ENCODE assay signal across 14 cellular contexts in genomic region chr9:22029231-22029630, GRCh38. TPM values are rescaled to one million over a fixed set of nuclear protein-coding genes. Genes with fewer than 3 reads are reported as not detected.
DNase-seq lines count a peak whose midpoint lies in the region; ATAC-seq and TF ChIP-seq lines count a peak whose summit lies in the region.
"Had no signal": no experiment of that assay in that cellular context is flagged by ENCODE, and none has a peak within 500 bp of the region (broad histone marks: within the 10 kb centered on the region; RNA-seq: fewer than 3 reads in every experiment).

No MANE protein-coding gene starts in this region.

- H3K27me3 ChIP-seq in KMS-11 (ENCODE audit: insufficient read depth, low read depth) (no peaks in the 10 kb centered on the region), RWPE2 (ENCODE audit: insufficient read depth, poor library complexity, severe bottlenecking) (no peaks in the 10 kb centered on the region), mesenchymal stem cell (ENCODE audit: control insufficient read depth in 1 of 2, insufficient read depth in 1 of 2, low read length in 2 of 2) (no peaks in the 10 kb centered on the region), prostate gland (replicated peaks; ENCODE audit: insufficient read depth) (no peaks in the 10 kb centered on the region)
- H3K27me3 ChIP-seq: BE2C had no signal

- H3K14ac ChIP-seq in mesenchymal stem cell (ENCODE audit: low read length in 2 of 2), result no peak overlapping the region

- WGBS in mesenchymal stem cell, result 85% methylated on average over 4 of the region's 4 CpGs
- 77% methylated on average over 4 of the region's 4 CpGs for WGBS in prostate gland

- DNase-seq in RWPE2 (ENCODE audit: low spot score), result no peak
- DNase-seq in mesenchymal stem cell, result no peak
- DNase-seq in NCI-H774 (lab: John Stamatoyannopoulos, UW), result no peak
- no peak for DNase-seq in prostate gland (ENCODE audit: low spot score)
- no peak for DNase-seq in iPS-NIHi7 (ENCODE audit: extremely low spot score)
- DNase-seq: BE2C; Caco-2; CD8-positive, alpha-beta memory T cell; DND-41; GDM1; HCEC 1CT had no signal

- H3K4ac ChIP-seq in mesenchymal stem cell (ENCODE audit: low read depth in 1 of 2, low read length in 2 of 2), result no peak overlapping the region

- H2AFZ ChIP-seq in KMS-11 (ENCODE audit: low read depth), result no peak overlapping the region
- H2AFZ ChIP-seq in mesenchymal stem cell (ENCODE audit: low read depth, low read length), result no peak overlapping the region

- H3K4me1 ChIP-seq in KMS-11 (ENCODE audit: low read depth, poor library complexity, severe bottlenecking) (peaks cover 71% of the 10 kb centered on the region), RWPE2 (ENCODE audit: insufficient read depth, poor library complexity, severe bottlenecking) (peaks cover 40% of the 10 kb centered on the region), mesenchymal stem cell (ENCODE audit: control insufficient read depth, insufficient read depth, low read depth, low read length) (peaks cover 2% of the 10 kb centered on the region), prostate gland (replicated peaks) (no peaks in the 10 kb centered on the region)
- H3K4me1 ChIP-seq: A549, BE2C had no signal

- H3K9me3 ChIP-seq in RWPE2 (ENCODE audit: severe bottlenecking) (no peaks in the 10 kb centered on the region), mesenchymal stem cell (ENCODE audit: control insufficient read depth, low read length) (no peaks in the 10 kb centered on the region), prostate gland (no peaks in the 10 kb centered on the region)
- H3K9me3 ChIP-seq: A549, BE2C, Caco-2 had no signal

- H4K91ac ChIP-seq in mesenchymal stem cell (ENCODE audit: low read length), result peak overlapping the region; percentile 48

- H3K9ac ChIP-seq in KMS-11, result no peak overlapping the region
- no peak overlapping the region for H3K9ac ChIP-seq in mesenchymal stem cell (ENCODE audit: low read length)

- peak overlapping the region; percentile 89 for H2BK120ac ChIP-seq in mesenchymal stem cell (ENCODE audit: low read depth, low read length)

- no peak overlapping the region for H2BK5ac ChIP-seq in mesenchymal stem cell (ENCODE audit: low read depth, low read length, poor library complexity, severe bottlenecking)

- H3K27ac ChIP-seq in KMS-11 (no peak overlapping the region), RWPE2 (ENCODE audit: poor library complexity, severe bottlenecking) (peak overlapping the region; percentile 83), mesenchymal stem cell (ENCODE audit: low read length, poor library complexity, severe bottlenecking) (no peak overlapping the region), prostate gland (no peak overlapping the region)
- H3K27ac ChIP-seq: A549 had no signal

- H3K79me2 ChIP-seq in KMS-11 (ENCODE audit: insufficient read depth, low read depth), result no peaks in the 10 kb centered on the region

- no peak overlapping the region for H3K4me3 ChIP-seq in KMS-11 (IDR thresholded peaks at IDR 0.05; ENCODE audit: insufficient read depth, low read depth, low read length)
- no peak overlapping the region for H3K4me3 ChIP-seq in RWPE2 (ENCODE audit: severe bottlenecking)
- H3K4me3 ChIP-seq in mesenchymal stem cell (ENCODE audit: insufficient read depth in 1 of 2, low read depth in 1 of 2, low read length in 2 of 2), result no peak overlapping the region
- no peak overlapping the region for H3K4me3 ChIP-seq in prostate gland
- H3K4me3 ChIP-seq: A549 had no signal

- no peaks in the 10 kb centered on the region for H4K20me1 ChIP-seq in KMS-11 (ENCODE audit: insufficient read depth)

- H3K79me1 ChIP-seq in mesenchymal stem cell (replicated peaks; ENCODE audit: low read length, poor library complexity, severe bottlenecking), result peaks cover 24% of the 10 kb centered on the region

- H3K36me3 ChIP-seq in KMS-11 (ENCODE audit: insufficient read depth), result no peaks in the 10 kb centered on the region
- H3K36me3 ChIP-seq in RWPE2 (ENCODE audit: low read depth), result peaks cover 11% of the 10 kb centered on the region
- H3K36me3 ChIP-seq in mesenchymal stem cell (ENCODE audit: control insufficient read depth in 1 of 2, insufficient read depth in 2 of 2, low read depth in 1 of 2, low read length in 2 of 2), result peaks cover 8 to 10% of the 10 kb centered on the region in 2 experiments
- H3K36me3 ChIP-seq in prostate gland, result no peaks in the 10 kb centered on the region
- H3K36me3 ChIP-seq: BE2C had no signal

- H3K18ac ChIP-seq in mesenchymal stem cell (ENCODE audit: low read depth in 1 of 2, low read length in 2 of 2), result no peak overlapping the region

- no peak for TF ChIP-seq CTCF in KMS-11 (conservative IDR thresholded peaks at IDR 0.05; ENCODE audit: low read depth, low read length)
- TF ChIP-seq CTCF in RWPE2 (IDR thresholded peaks at IDR 0.05; ENCODE audit: poor library complexity, severe bottlenecking), result no peak
- TF ChIP-seq CTCF in prostate gland (IDR thresholded peaks at IDR 0.05), result no peak

- ATAC-seq in RWPE2 (ENCODE audit: low read depth), result no peak
- ATAC-seq: A549 had no signal

- no peak overlapping the region for H3K23ac ChIP-seq in mesenchymal stem cell (ENCODE audit: low read length in 2 of 2)

- H4K8ac ChIP-seq in mesenchymal stem cell (ENCODE audit: low read length), result no peak overlapping the region

- intact Hi-C loops in prostate gland (cut with DNase I), result no loop called here

- TF ChIP-seq POLR2A in prostate gland (IDR thresholded peaks at IDR 0.05), result no peak

- no peak overlapping the region for H2AK5ac ChIP-seq in mesenchymal stem cell (ENCODE audit: low read length, severe bottlenecking)

- H2BK12ac ChIP-seq in mesenchymal stem cell (ENCODE audit: low read length in 2 of 2), result no peak overlapping the region

- H3K4me2 ChIP-seq in KMS-11 (peak overlapping the region; percentile 84; the same call in 1 of the 2 replicates), mesenchymal stem cell (ENCODE audit: low read length, poor library complexity, severe bottlenecking) (no peak overlapping the region)
- H3K4me2 ChIP-seq: A549 had no signal

- no peak overlapping the region for H2BK15ac ChIP-seq in mesenchymal stem cell (ENCODE audit: low read depth, poor library complexity, severe bottlenecking)

RNA-seq across cellular contexts. Expression of gene CDKN2B, which starts 20.1 kb away (rescaled TPM):
- polyA plus RNA-seq in mesenchymal stem cell (2013, experiment 1 of 2), result 36.2 TPM
- 34.9 TPM for polyA plus RNA-seq in mesenchymal stem cell (2013, experiment 2 of 2)
- 1 to 10 TPM; 5.4 to 8.8 TPM for total RNA-seq in prostate gland
- total RNA-seq: H4 had no signal
- polyA plus RNA-seq: A549 had no signal

RNA-seq across cellular contexts. Expression of gene CDKN2B-AS1, which starts 34.6 kb away (rescaled TPM):
- 1.4 TPM for polyA plus RNA-seq in mesenchymal stem cell (2013, experiment 1 of 2)
- 1.9 TPM for polyA plus RNA-seq in mesenchymal stem cell (2013, experiment 2 of 2)
- total RNA-seq in prostate gland, result under 1 TPM in 1 of 2 donors, not detected in 1; 0.62 TPM
- total RNA-seq: H4 had no signal
- polyA plus RNA-seq: A549; CD8-positive, alpha-beta memory T cell had no signal

RNA-seq across cellular contexts. Expression of gene CDKN2A, which starts 35.0 kb away (rescaled TPM):
- 82.9 TPM for polyA plus RNA-seq in mesenchymal stem cell (2013, experiment 1 of 2)
- polyA plus RNA-seq in mesenchymal stem cell (2013, experiment 2 of 2), result 83.8 TPM
- total RNA-seq in prostate gland, result 1 to 10 TPM in 1 of 2 donors, under 1 TPM in 1; 0.55 to 4.5 TPM
- polyA plus RNA-seq: A549 had no signal
